Comparison of ENCODE assay signal across 2 cellular contexts in genomic region chr5:173319610-173320100, GRCh38.
TF ChIP-seq lines count a peak whose summit lies in the region.

No MANE protein-coding gene starts in this region.

TF ChIP-seq in H1, 55 proteins besides CTCF, POLR2A, EP300 and RAD21:
- TF ChIP-seq ASH2L (IDR thresholded peaks at IDR 0.05; ENCODE audit: low read length): no peak
- TF ChIP-seq POU5F1 (IDR thresholded peaks at IDR 0.05; ENCODE audit: low read depth, low read length): no peak
- no peak for TF ChIP-seq KDM5A (IDR thresholded peaks at IDR 0.05; ENCODE audit: low read length)
- no peak for TF ChIP-seq NANOG (IDR thresholded peaks at IDR 0.05; ENCODE audit: insufficient read depth, low read depth, low read length, poor library complexity, severe bottlenecking)
- no peak for TF ChIP-seq SAP30 (IDR thresholded peaks at IDR 0.05; ENCODE audit: insufficient read depth, insufficient replicate concordance, low read length)
- TF ChIP-seq, protein P1, sequence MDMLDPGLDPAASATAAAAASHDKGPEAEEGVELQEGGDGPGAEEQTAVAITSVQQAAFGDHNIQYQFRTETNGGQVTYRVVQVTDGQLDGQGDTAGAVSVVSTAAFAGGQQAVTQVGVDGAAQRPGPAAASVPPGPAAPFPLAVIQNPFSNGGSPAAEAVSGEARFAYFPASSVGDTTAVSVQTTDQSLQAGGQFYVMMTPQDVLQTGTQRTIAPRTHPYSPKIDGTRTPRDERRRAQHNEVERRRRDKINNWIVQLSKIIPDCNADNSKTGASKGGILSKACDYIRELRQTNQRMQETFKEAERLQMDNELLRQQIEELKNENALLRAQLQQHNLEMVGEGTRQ (IDR thresholded peaks at IDR 0.05; ENCODE audit: low read length): no peak
TF ChIP-seq in H1: peak in this region for 0.

TF ChIP-seq in HepG2, 621 proteins besides CTCF, POLR2A, EP300 and RAD21:
- TF ChIP-seq RBM22 (optimal IDR thresholded peaks at IDR 0.05; ENCODE audit: low read length): peak; percentile 17
- TF ChIP-seq HNF1B (CRISPR knock-in tag; IDR thresholded peaks at IDR 0.05): no peak
